ENCODE assay signal across 10 cellular contexts in the genomic region with DNA sequence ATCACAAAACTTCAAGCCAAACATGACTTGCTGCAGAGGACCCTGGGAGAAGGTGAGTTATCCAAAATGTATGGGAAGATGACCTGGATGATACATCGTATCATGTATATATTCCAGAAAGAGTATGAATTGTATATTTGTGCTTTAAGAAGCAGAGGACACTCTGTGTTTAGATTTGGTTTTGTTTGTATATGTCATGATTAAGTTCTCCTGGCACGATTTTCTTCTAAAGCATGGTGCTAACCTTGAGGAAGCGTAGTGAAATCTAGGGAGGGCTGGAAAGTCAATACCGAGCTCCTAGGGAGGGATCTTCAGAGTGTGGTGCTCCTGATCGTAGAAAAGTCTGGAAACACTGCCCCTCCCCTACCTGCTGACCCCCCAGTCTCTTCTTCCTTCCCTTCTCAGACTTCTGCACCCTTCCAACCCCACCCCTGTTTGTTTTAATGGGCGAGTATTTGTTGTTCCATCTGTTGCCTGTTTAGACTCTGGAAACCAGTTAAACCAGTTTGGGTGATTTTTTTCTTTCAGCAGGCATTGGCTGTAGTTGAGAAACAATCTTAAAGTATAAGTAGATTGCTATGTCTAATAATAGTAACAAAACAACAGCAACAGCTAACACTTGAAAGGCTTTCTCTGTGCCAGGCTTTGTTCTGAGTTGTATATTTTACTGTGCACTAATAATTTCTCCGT.
A peak's percentile ranks its signal among the peaks of the same experiment; 100 is the strongest.
DNase-seq lines count a peak whose midpoint lies in the region; ATAC-seq, FAIRE-seq and TF ChIP-seq lines count a peak whose summit lies in the region.
"Had no signal": no experiment of that assay in that cellular context is flagged by ENCODE, and none has a peak within 500 bp of the region (broad histone marks: within the 10 kb centered on the region; RNA-seq: fewer than 3 reads in every experiment).

No MANE protein-coding gene starts in this region.

- FAIRE-seq in GM19239 (lab: Jason Lieb, UNC): no peak
- no peak for FAIRE-seq in GM12891 (lab: Jason Lieb, UNC)
- FAIRE-seq: endothelial cell of umbilical vein had no signal

- peaks cover 0 to 5% (median 0%) of the 10 kb centered on the region in 5 experiments for H3K9me3 Mint-ChIP-seq in brain

- H3K27me3 Mint-ChIP-seq in brain: peaks cover 2% of the 10 kb centered on the region

- H3K4me3 Mint-ChIP-seq in brain: peak overlapping the region in 1 of 5 experiments; percentile 12

- H3K36me3 Mint-ChIP-seq in brain: peaks cover 46% of the 10 kb centered on the region

- H3K9me3 ChIP-seq in transverse colon: no peaks in the 10 kb centered on the region
- H3K9me3 ChIP-seq: adrenal gland, HAP-1 had no signal

- peaks cover 55% of the 10 kb centered on the region for H3K4me1 Mint-ChIP-seq in brain

- TF ChIP-seq POLR2A in transverse colon (IDR thresholded peaks at IDR 0.05) (no peak), GM12891 (IDR thresholded peaks at IDR 0.05; ENCODE audit: low read depth, low read length) (no peak)

- in situ Hi-C loops in transverse colon (cut with MboI; ENCODE audit: low pct_ligation_motif_present in 1 of 4, low pct_unique_long_range_greater_than_20kb in 1 of 4, low sequenced_read_pairs in 3 of 4): loop anchor here in 1 of 4 donors (10.0 kb wide), 1 partner anchor 236 kb away; a partner anchor contains a TSS

- no peak for ATAC-seq in HG03342 (IDR thresholded peaks at IDR 0.05; ENCODE audit: unreplicated experiment)

- H3K27ac ChIP-seq in transverse colon: peak overlapping the region; percentile 41 to 87 (median 81)
- H3K27ac ChIP-seq: adrenal gland had no signal

- TF ChIP-seq CTCF in LNCaP clone FGC (IDR thresholded peaks at IDR 0.05; ENCODE audit: control insufficient read depth, extremely low read depth, insufficient read depth) (no peak), brain (conservative IDR thresholded peaks at IDR 0.05) (no peak), transverse colon (IDR thresholded peaks at IDR 0.05) (no peak)

- intact Hi-C loops in transverse colon (cut with DNase I; ENCODE audit: low total_unique reads): loop anchor here (10.0 kb wide), 1 partner anchor 236 kb away; a partner anchor contains a TSS

- peaks cover 0 to 4% (median 0%) of the 10 kb centered on the region in 4 donors for H3K36me3 ChIP-seq in transverse colon
- H3K36me3 ChIP-seq: HAP-1 had no signal

- peaks cover 20 to 46% (median 40%) of the 10 kb centered on the region in 4 donors for H3K4me1 ChIP-seq in transverse colon

- H3K27me3 ChIP-seq in transverse colon: no peaks in the 10 kb centered on the region
- H3K27me3 ChIP-seq: adrenal gland had no signal

- peak; percentile 57 for TF ChIP-seq EP300 in transverse colon (IDR thresholded peaks at IDR 0.05; ENCODE audit: low read depth)

- peak overlapping the region in 3 of 5 experiments; percentile 72 to 80 (median 76) for H3K27ac Mint-ChIP-seq in brain

- 26 to 33% methylated on average over 6 to 7 of the region's 7 CpGs for whole genome bisulfite sequencing in transverse colon (ENCODE audit: low coverage in 1 of 2), 2 donors

- H3K4me3 ChIP-seq in LNCaP clone FGC (ENCODE audit: low read depth, low read length) (peak overlapping the region; percentile 33), transverse colon (no peak overlapping the region)
- H3K4me3 ChIP-seq: adrenal gland, HAP-1 had no signal

- DNase-seq in LNCaP clone FGC (ENCODE audit: low read depth): peak; percentile 95
- DNase-seq in iPS-NIHi11 (ENCODE audit: low spot score): peak; percentile 25
- peak; percentile 52 for DNase-seq in transverse colon
- DNase-seq in GM19239 (ENCODE audit: insufficient read length, low spot score): no peak
- DNase-seq in GM12891 (ENCODE audit: insufficient read length, low spot score): no peak
- DNase-seq: adrenal gland had no signal

TF ChIP-seq in GM12891, 5 proteins besides CTCF, POLR2A, EP300 and RAD21:
- TF ChIP-seq TAF1 (IDR thresholded peaks at IDR 0.05; ENCODE audit: low read depth, low read length): no peak
- no peak for TF ChIP-seq PAX5 (IDR thresholded peaks at IDR 0.05; ENCODE audit: insufficient read depth, low read length, severe bottlenecking)
- TF ChIP-seq POLR2AphosphoS5 (IDR thresholded peaks at IDR 0.05; ENCODE audit: low read depth, low read length): no peak
- TF ChIP-seq POU2F2 (IDR thresholded peaks at IDR 0.05; ENCODE audit: low read depth, low read length): no peak
- TF ChIP-seq SPI1 (IDR thresholded peaks at IDR 0.05; ENCODE audit: low read depth, low read length): no peak

Comparison
In these comparisons a context has a peak if more than half of its experiments do, and no peak if none do; other contexts are left out.
1. DNase-seq: peak in LNCaP clone FGC (single experiment), iPS-NIHi11 (single experiment) and transverse colon (single experiment); none in GM19239 (single experiment) and GM12891 (single experiment).